8 cellular contexts compared by ENCODE assay signal in genomic region chr10:79445708-79446450, GRCh38. TPM values are rescaled to one million over a fixed set of nuclear protein-coding genes. Genes with fewer than 3 reads are reported as not detected.
A peak's percentile ranks its signal among the peaks of the same experiment; 100 is the strongest.
DNase-seq lines count a peak whose midpoint lies in the region; ATAC-seq and TF ChIP-seq lines count a peak whose summit lies in the region.

No MANE protein-coding gene starts in this region.

- H3K4me3 Mint-ChIP-seq in CD4-positive, alpha-beta T cell, result peak overlapping the region; percentile 94

- CTCF ChIA-PET in CD4-positive, alpha-beta T cell (lab: Charles Lee), result interaction anchor here (0.8 to 1.9 kb wide), 3 partner anchors 72 to 154 kb away, joined by 3 to 4 read pairs (median 3); partner anchors contain the start of gene PPIF

- POLR2A ChIA-PET in CD4-positive, alpha-beta T cell (lab: Charles Lee), result interaction anchor here (0.7 to 1.0 kb wide), 2 partner anchors 32 to 123 kb away, joined by 3 read pairs; no protein-coding TSS in a partner anchor

- peak; percentile 87 to 95 (median 93) for DNase-seq in CD4-positive, alpha-beta T cell
- DNase-seq in HPDE6-E6E7 (ENCODE audit: extremely low spot score), result peak; percentile 90
- DNase-seq in NK-92 (lab: John Stamatoyannopoulos, UW; ENCODE audit: unreplicated experiment), result peak; percentile 76
- peak; percentile 88 to 92 for DNase-seq in activated CD8-positive, alpha-beta memory T cell treated with anti-CD3 and anti-CD28 coated beads for 4 hours (ENCODE audit: low read depth in 2 of 2)
- DNase-seq in effector memory CD4-positive, alpha-beta T cell, result peak; percentile 92 to 94 (median 94)
- DNase-seq in lung microvascular endothelial cell (ENCODE audit: low read depth in 2 of 2), result peak; percentile 97 to 99
- DNase-seq in stimulated activated CD4-positive, alpha-beta T cell treated with anti-CD3 and anti-CD28 coated beads, TNF-alpha, amount 100 ng/mL, for 24 hours (ENCODE audit: low read depth in 3 of 3), result peak; percentile 82 to 92 (median 85)

- no peaks in the 10 kb centered on the region for H3K27me3 Mint-ChIP-seq in CD4-positive, alpha-beta T cell

- H3K36me3 ChIP-seq in effector memory CD4-positive, alpha-beta T cell (ENCODE audit: control insufficient read depth, insufficient read depth, low read length), result no peaks in the 10 kb centered on the region

- peaks cover 25% of the 10 kb centered on the region for H3K4me1 ChIP-seq in effector memory CD4-positive, alpha-beta T cell (ENCODE audit: control insufficient read depth, insufficient read depth, low read length, poor library complexity, severe bottlenecking)

- peaks cover 5% of the 10 kb centered on the region for H3K36me3 Mint-ChIP-seq in CD4-positive, alpha-beta T cell (ENCODE audit: low read depth)

- peak; percentile 91 for ATAC-seq in CD4-positive, alpha-beta T cell (ENCODE audit: poor library complexity)
- ATAC-seq in GM19468 (IDR thresholded peaks at IDR 0.05; ENCODE audit: extremely low read depth, unreplicated experiment), result peak; percentile 94

- peaks cover 32% of the 10 kb centered on the region for H3K4me1 Mint-ChIP-seq in CD4-positive, alpha-beta T cell (ENCODE audit: low read depth)

- TF ChIP-seq CTCF in CD4-positive, alpha-beta T cell (IDR thresholded peaks at IDR 0.05), result no peak

- no peaks in the 10 kb centered on the region for H3K9me3 ChIP-seq in CD4-positive, alpha-beta T cell (ENCODE audit: control insufficient read depth, low read length)
- H3K9me3 ChIP-seq in effector memory CD4-positive, alpha-beta T cell (ENCODE audit: control insufficient read depth, low read length), result no peaks in the 10 kb centered on the region

- H3K27ac ChIP-seq in CD4-positive, alpha-beta T cell (ENCODE audit: low read depth, low read length), result no peak overlapping the region
- peak overlapping the region; percentile 49 for H3K27ac ChIP-seq in effector memory CD4-positive, alpha-beta T cell (ENCODE audit: insufficient read depth, low read length, poor library complexity, severe bottlenecking)

- intact Hi-C loops in CD4-positive, alpha-beta T cell (cut with DNase I, micrococcal nuclease), result loop anchor here (2.0 to 10.0 kb wide), 6 partner anchors 97 to 1414 kb away; partner anchors contain the start of genes RPS24 (in 2 of the 2), ANXA11 (in 1 of the 2) and ZMIZ1 (in 1 of the 2)

- peak overlapping the region; percentile 83 for H3K27ac Mint-ChIP-seq in CD4-positive, alpha-beta T cell

- H3K9me3 Mint-ChIP-seq in CD4-positive, alpha-beta T cell, result no peaks in the 10 kb centered on the region

- peak overlapping the region; percentile 50 for H3K4me3 ChIP-seq in effector memory CD4-positive, alpha-beta T cell (ENCODE audit: insufficient read depth, low read depth, low read length, poor library complexity, severe bottlenecking)

- no peaks in the 10 kb centered on the region for H3K27me3 ChIP-seq in CD4-positive, alpha-beta T cell (ENCODE audit: control insufficient read depth, insufficient read depth, low read length)
- H3K27me3 ChIP-seq in effector memory CD4-positive, alpha-beta T cell (replicated peaks; ENCODE audit: control insufficient read depth, insufficient read depth, low read length, poor library complexity, severe bottlenecking), result no peaks in the 10 kb centered on the region

RNA-seq across cellular contexts. Expression of gene ZCCHC24, which starts 0.5 kb away (rescaled TPM):
- total RNA-seq in CD4-positive, alpha-beta T cell, result under 1 TPM; 0.67 to 0.85 TPM
- total RNA-seq in lung microvascular endothelial cell, result 2.8 and 4.0 TPM in 2 replicates
